8 cellular contexts compared by ENCODE assay signal in the genomic region with DNA sequence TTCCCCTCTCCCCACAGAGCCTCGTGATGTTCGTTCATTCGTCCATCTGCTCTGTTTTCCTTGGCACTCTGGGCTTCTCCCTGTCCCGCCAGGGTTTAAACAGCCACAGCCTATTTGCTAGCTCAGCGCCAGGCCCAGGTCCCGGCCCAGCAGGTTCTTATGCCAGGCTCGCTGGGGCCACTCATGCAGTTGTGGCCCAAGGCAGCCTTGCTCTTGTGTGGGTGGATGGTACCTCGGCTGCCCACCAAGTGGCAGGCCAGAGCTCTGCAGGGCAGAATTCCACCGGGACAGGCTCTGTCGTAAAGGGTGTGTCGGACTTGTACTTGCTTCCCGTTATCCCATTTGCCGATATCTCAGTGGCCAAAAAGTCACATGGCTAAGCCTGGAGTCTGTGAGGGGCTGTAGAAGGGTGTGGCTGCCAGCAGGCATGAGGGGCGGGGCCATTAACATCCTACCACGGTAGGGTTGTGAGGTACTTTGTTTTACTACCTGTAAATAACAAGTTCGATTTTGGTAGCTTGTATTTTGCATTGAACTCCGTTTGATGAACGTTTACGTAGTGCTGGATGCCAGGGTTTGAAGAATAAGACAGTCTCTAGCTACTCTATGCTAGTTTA. TPM values are rescaled to one million over a fixed set of nuclear protein-coding genes. Genes with fewer than 3 reads are reported as not detected.
A peak's percentile ranks its signal among the peaks of the same experiment; 100 is the strongest.
DNase-seq lines count a peak whose midpoint lies in the region; ATAC-seq and TF ChIP-seq lines count a peak whose summit lies in the region.

No MANE protein-coding gene starts in this region.

- DNase-seq in GM12864 (ENCODE audit: low read depth): no peak
- no peak for DNase-seq in PC-9
- peak; percentile 93 for DNase-seq in coronary artery (ENCODE audit: low spot score)
- DNase-seq in mesenchymal stem cell: peak; percentile 17
- no peak for DNase-seq in DMS114 treated with DMSO at 0.1 percent for 48 hours (lab: John Stamatoyannopoulos, UW; ENCODE audit: unreplicated experiment)
- no peak for DNase-seq in mesenteric fat pad (ENCODE audit: low spot score)

- H3K79me2 ChIP-seq in PC-9 (ENCODE audit: low read depth): peaks cover 86% of the 10 kb centered on the region

- no peak overlapping the region for H4K8ac ChIP-seq in mesenchymal stem cell (ENCODE audit: low read length)

- no peak overlapping the region for H3K4me2 ChIP-seq in PC-9
- H3K4me2 ChIP-seq in mesenchymal stem cell (ENCODE audit: low read length, poor library complexity, severe bottlenecking): no peak overlapping the region

- peak overlapping the region; percentile 11 for H2AK5ac ChIP-seq in mesenchymal stem cell (ENCODE audit: low read length, severe bottlenecking)

- peak overlapping the region; percentile 60 for H2BK15ac ChIP-seq in mesenchymal stem cell (ENCODE audit: low read depth, poor library complexity, severe bottlenecking)

- POLR2A ChIA-PET in PC-9 (lab: Charles Lee; ENCODE audit: unreplicated experiment): no interaction called here

- 80% methylated on average over 18 of the region's 19 CpGs for WGBS in mesenchymal stem cell

- no TSS peak for BruUV-seq in PC-9 (replicated peaks; lab: Mats Ljungman, UMichigan)

- CTCF ChIA-PET in PC-9 (lab: Charles Lee): no interaction called here

- peaks cover 6% of the 10 kb centered on the region; the same call in 1 of the 2 replicates for H3F3A ChIP-seq in PC-9 (ENCODE audit: insufficient read depth, low read depth)

- H3K9me2 ChIP-seq in PC-9 (ENCODE audit: insufficient read depth): no peaks in the 10 kb centered on the region

- ATAC-seq in HG02610 (IDR thresholded peaks at IDR 0.05; ENCODE audit: unreplicated experiment) (no peak), GM18505 (IDR thresholded peaks at IDR 0.05; ENCODE audit: unreplicated experiment) (no peak)

- H2AFZ ChIP-seq in PC-9: no peak overlapping the region
- no peak overlapping the region for H2AFZ ChIP-seq in mesenchymal stem cell (ENCODE audit: low read depth, low read length)

- H3K18ac ChIP-seq in mesenchymal stem cell (ENCODE audit: low read depth in 1 of 2, low read length in 2 of 2): peak overlapping the region; percentile 28 to 65

- H3K4me1 ChIP-seq in PC-9 (replicated peaks; ENCODE audit: insufficient read depth): no peaks in the 10 kb centered on the region
- peaks cover 11% of the 10 kb centered on the region for H3K4me1 ChIP-seq in mesenchymal stem cell (ENCODE audit: control insufficient read depth, insufficient read depth, low read depth, low read length)

- no peak overlapping the region for H3K27ac ChIP-seq in PC-9
- peak overlapping the region; percentile 90 to 95 for H3K27ac ChIP-seq in coronary artery
- H3K27ac ChIP-seq in mesenchymal stem cell (ENCODE audit: low read length, poor library complexity, severe bottlenecking): peak overlapping the region; percentile 75

- intact Hi-C loops in PC-9 (cut with micrococcal nuclease; ENCODE audit: unreplicated experiment): loop anchor here (10.0 kb wide), 1 partner anchor 117 kb away; no protein-coding TSS in a partner anchor

- H3K27me3 ChIP-seq in PC-9 (ENCODE audit: insufficient read depth, low read depth) (no peaks in the 10 kb centered on the region), mesenchymal stem cell (ENCODE audit: control insufficient read depth in 1 of 2, insufficient read depth in 1 of 2, low read length in 2 of 2) (no peaks in the 10 kb centered on the region)

- no peak overlapping the region for H2BK5ac ChIP-seq in mesenchymal stem cell (ENCODE audit: low read depth, low read length, poor library complexity, severe bottlenecking)

- no peak overlapping the region for H3K14ac ChIP-seq in mesenchymal stem cell (ENCODE audit: low read length in 2 of 2)

- peak overlapping the region; percentile 49 for H4K91ac ChIP-seq in mesenchymal stem cell (ENCODE audit: low read length)

- TF ChIP-seq CTCF in GM12864 (IDR thresholded peaks at IDR 0.05; ENCODE audit: low read depth, low read length, missing control alignments): peak; percentile 23
- TF ChIP-seq CTCF in PC-9 (conservative IDR thresholded peaks at IDR 0.05): peak; percentile 33; the same call in 1 of the 2 replicates
- TF ChIP-seq CTCF in coronary artery (IDR thresholded peaks at IDR 0.05): peak; percentile 40

- H3K36me3 ChIP-seq in PC-9 (ENCODE audit: low read depth): 0 out of 2 replicates have a peak, but pooled peaks cover 7% of the 10 kb centered on the region
- H3K36me3 ChIP-seq in mesenchymal stem cell (ENCODE audit: control insufficient read depth in 1 of 2, insufficient read depth in 2 of 2, low read depth in 1 of 2, low read length in 2 of 2): peaks cover 0 to 9% of the 10 kb centered on the region in 2 experiments

- peak overlapping the region; percentile 42 to 65 for H2BK12ac ChIP-seq in mesenchymal stem cell (ENCODE audit: low read length in 2 of 2)

- H3K4ac ChIP-seq in mesenchymal stem cell (ENCODE audit: low read depth in 1 of 2, low read length in 2 of 2): peak overlapping the region; percentile 32 to 76

- H3K23ac ChIP-seq in mesenchymal stem cell (ENCODE audit: low read length in 2 of 2): no peak overlapping the region

- TF ChIP-seq POLR2A in GM18505 (IDR thresholded peaks at IDR 0.05; ENCODE audit: borderline replicate concordance, extremely low read depth, insufficient read depth, insufficient read length): no peak

- no peak overlapping the region for H2BK120ac ChIP-seq in mesenchymal stem cell (ENCODE audit: low read depth, low read length)

- no peak overlapping the region for H3K4me3 ChIP-seq in GM12864 (ENCODE audit: low read depth, low read length)
- H3K4me3 ChIP-seq in PC-9: no peak overlapping the region
- peak overlapping the region; percentile 42 for H3K4me3 ChIP-seq in coronary artery
- peak overlapping the region in 1 of 2 experiments; percentile 34 for H3K4me3 ChIP-seq in mesenchymal stem cell (ENCODE audit: insufficient read depth in 1 of 2, low read depth in 1 of 2, low read length in 2 of 2)

- H3K9me3 ChIP-seq in PC-9 (ENCODE audit: insufficient read depth, low read depth) (no peaks in the 10 kb centered on the region), mesenchymal stem cell (ENCODE audit: control insufficient read depth, low read length) (no peaks in the 10 kb centered on the region)

- H3K9ac ChIP-seq in mesenchymal stem cell (ENCODE audit: low read length): peak overlapping the region; percentile 83

- peaks cover 32% of the 10 kb centered on the region for H3K79me1 ChIP-seq in mesenchymal stem cell (replicated peaks; ENCODE audit: low read length, poor library complexity, severe bottlenecking)

- peaks cover 52% of the 10 kb centered on the region for H4K20me1 ChIP-seq in PC-9 (ENCODE audit: insufficient read depth)

RNA-seq across cellular contexts. Expression of gene FAM118A, which starts 7.9 kb away (rescaled TPM):
- total RNA-seq in PC-9 (2021): 24.4 and 35.4 TPM in 2 replicates
- polyA plus RNA-seq in mesenchymal stem cell (2013, experiment 1 of 2): 12.1 TPM
- 10.7 TPM for polyA plus RNA-seq in mesenchymal stem cell (2013, experiment 2 of 2)
- total RNA-seq in mesenteric fat pad: 22.2 TPM

RNA-seq across cellular contexts. Expression of gene UPK3A, which starts 32.9 kb away (rescaled TPM):
- 1.0 and 1.4 TPM in 2 replicates for total RNA-seq in PC-9 (2021)
- polyA plus RNA-seq in mesenchymal stem cell (2013, experiment 1 of 2): not detected
- polyA plus RNA-seq in mesenchymal stem cell (2013, experiment 2 of 2): not detected
- total RNA-seq in mesenteric fat pad: not detected

Comparison
In these comparisons a context has a peak if more than half of its experiments do, and no peak if none do; other contexts are left out.
1. DNase-seq: peak in coronary artery (single experiment) and mesenchymal stem cell (single experiment); none in GM12864 (single experiment), PC-9 (0 of 2), DMS114 treated with DMSO at 0.1 percent for 48 hours (single experiment) and mesenteric fat pad (single experiment).
2. Peak in every context shown above with its lines, with median percentiles within 50 percentile points of each other: CTCF ChIP-seq.